In the genomic region with DNA sequence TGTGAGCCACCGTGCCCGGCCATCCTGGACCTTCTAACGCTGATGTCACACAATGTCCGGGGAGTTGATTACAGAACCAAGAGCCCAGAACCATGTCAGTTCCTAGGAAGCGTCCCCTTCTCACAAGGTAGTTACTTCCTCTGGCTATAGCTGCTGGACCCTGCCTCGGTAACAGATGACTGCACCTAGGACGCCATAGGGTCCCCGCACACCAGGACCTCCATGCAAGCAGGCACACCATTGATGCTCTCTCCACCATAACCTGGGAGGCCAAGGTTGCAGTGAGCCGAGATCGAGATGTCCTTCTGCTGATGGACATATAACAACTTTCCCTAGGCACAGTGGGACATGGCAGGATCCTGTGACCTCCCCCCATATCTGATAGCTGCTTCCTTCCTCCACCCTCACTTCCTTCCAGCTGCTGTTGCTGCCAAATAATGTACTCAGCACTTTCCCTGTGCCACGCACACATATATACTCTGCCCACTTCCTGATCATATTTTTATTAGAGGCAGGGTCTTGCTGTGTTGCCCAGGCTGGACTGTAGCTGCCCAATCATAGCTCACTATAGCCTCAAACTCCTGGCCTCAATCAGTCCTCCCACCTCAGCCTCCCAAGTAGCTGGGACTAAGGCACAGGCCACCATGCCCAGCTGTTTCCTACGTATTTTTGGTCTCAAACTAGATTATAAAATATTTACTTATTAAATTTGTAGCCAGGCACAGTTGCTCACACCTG, we compare ENCODE assay signal across 19 cellular contexts.
"Had no signal": no experiment of that assay in that cellular context is flagged by ENCODE, and none has a peak within 500 bp of the region (broad histone marks: within the 10 kb centered on the region; RNA-seq: fewer than 3 reads in every experiment).

No MANE protein-coding gene starts in this region.

- ATAC-seq: activated CD8-positive, alpha-beta T cell treated with anti-CD3 and anti-CD28 coated beads, Interleukin-2, amount 10 ng/mL, durations not matched to agents 7 days and 5 days; activated T-cell treated with anti-CD3 and anti-CD28 coated beads, Interleukin-2, amount 50 U/mL, for 4 hours; left lung; psoas muscle; right cardiac atrium had no signal

- H3K4me3 Mint-ChIP-seq: activated CD8-positive, alpha-beta T cell treated with anti-CD3 and anti-CD28 coated beads, Interleukin-2, amount 10 ng/mL, durations not matched to agents 7 days and 5 days; activated naive CD4-positive, alpha-beta T cell treated with anti-CD3 and anti-CD28 coated beads for 36 hours; activated T-cell treated with anti-CD3 and anti-CD28 coated beads, Interleukin-2, amount 50 U/mL, for 4 hours; mesothelial cell of epicardium; T-helper 1 cell treated with Interleukin-12 subunit alpha and Interleukin-12 subunit beta and Interleukin-4 antibody, amounts not matched to agents 30 μg/mL and 1 μg/mL, for 36 hours had no signal

- H3K9me3 ChIP-seq: ascending aorta, left lung, ovary, psoas muscle, stomach, testis, upper lobe of left lung had no signal

- DNase-seq: activated CD4-positive, alpha-beta T cell treated with anti-CD3 and anti-CD28 coated beads for 4 hours; activated CD8-positive, alpha-beta T cell treated with anti-CD3 and anti-CD28 coated beads, Interleukin-2, amount 10 ng/mL, durations not matched to agents 7 days and 5 days; activated naive CD4-positive, alpha-beta T cell treated with anti-CD3 and anti-CD28 coated beads for 36 hours; activated T-cell treated with anti-CD3 and anti-CD28 coated beads, Interleukin-2, amount 50 U/mL, for 4 hours; kidney; ovary; psoas muscle; right cardiac atrium; stimulated activated CD4-positive, alpha-beta T cell treated with anti-CD3 and anti-CD28 coated beads, Interleukin-4, amount 100 ng/mL, for 1 hour; stomach; testis; upper lobe of left lung; WERI-Rb-1 had no signal

- H3K27ac ChIP-seq: ascending aorta, coronary artery, left lung, ovary, psoas muscle, stomach, testis, upper lobe of left lung, WERI-Rb-1 had no signal

- H3K9me3 Mint-ChIP-seq: activated naive CD4-positive, alpha-beta T cell treated with anti-CD3 and anti-CD28 coated beads for 36 hours; activated T-cell treated with anti-CD3 and anti-CD28 coated beads, Interleukin-2, amount 50 U/mL, for 4 hours; mesothelial cell of epicardium; T-helper 1 cell treated with Interleukin-12 subunit alpha and Interleukin-12 subunit beta and Interleukin-4 antibody, amounts not matched to agents 30 μg/mL and 1 μg/mL, for 36 hours had no signal

- H3K4me3 ChIP-seq: ascending aorta, coronary artery, left lung, ovary, psoas muscle, skin epidermis, stomach, testis, upper lobe of left lung had no signal

- H3K36me3 ChIP-seq: ascending aorta, left lung, ovary, stomach, upper lobe of left lung, WERI-Rb-1 had no signal

- H3K36me3 Mint-ChIP-seq: mesothelial cell of epicardium had no signal

- H3K27ac Mint-ChIP-seq: activated CD8-positive, alpha-beta T cell treated with anti-CD3 and anti-CD28 coated beads, Interleukin-2, amount 10 ng/mL, durations not matched to agents 7 days and 5 days; activated naive CD4-positive, alpha-beta T cell treated with anti-CD3 and anti-CD28 coated beads for 36 hours; mesothelial cell of epicardium; T-helper 1 cell treated with Interleukin-12 subunit alpha and Interleukin-12 subunit beta and Interleukin-4 antibody, amounts not matched to agents 30 μg/mL and 1 μg/mL, for 36 hours had no signal

- H3K27me3 ChIP-seq: ascending aorta, left lung, ovary, stomach, testis, upper lobe of left lung had no signal

- H3K4me1 ChIP-seq: psoas muscle had no signal
